1 cellular context compared by ENCODE assay signal in the genomic region with DNA sequence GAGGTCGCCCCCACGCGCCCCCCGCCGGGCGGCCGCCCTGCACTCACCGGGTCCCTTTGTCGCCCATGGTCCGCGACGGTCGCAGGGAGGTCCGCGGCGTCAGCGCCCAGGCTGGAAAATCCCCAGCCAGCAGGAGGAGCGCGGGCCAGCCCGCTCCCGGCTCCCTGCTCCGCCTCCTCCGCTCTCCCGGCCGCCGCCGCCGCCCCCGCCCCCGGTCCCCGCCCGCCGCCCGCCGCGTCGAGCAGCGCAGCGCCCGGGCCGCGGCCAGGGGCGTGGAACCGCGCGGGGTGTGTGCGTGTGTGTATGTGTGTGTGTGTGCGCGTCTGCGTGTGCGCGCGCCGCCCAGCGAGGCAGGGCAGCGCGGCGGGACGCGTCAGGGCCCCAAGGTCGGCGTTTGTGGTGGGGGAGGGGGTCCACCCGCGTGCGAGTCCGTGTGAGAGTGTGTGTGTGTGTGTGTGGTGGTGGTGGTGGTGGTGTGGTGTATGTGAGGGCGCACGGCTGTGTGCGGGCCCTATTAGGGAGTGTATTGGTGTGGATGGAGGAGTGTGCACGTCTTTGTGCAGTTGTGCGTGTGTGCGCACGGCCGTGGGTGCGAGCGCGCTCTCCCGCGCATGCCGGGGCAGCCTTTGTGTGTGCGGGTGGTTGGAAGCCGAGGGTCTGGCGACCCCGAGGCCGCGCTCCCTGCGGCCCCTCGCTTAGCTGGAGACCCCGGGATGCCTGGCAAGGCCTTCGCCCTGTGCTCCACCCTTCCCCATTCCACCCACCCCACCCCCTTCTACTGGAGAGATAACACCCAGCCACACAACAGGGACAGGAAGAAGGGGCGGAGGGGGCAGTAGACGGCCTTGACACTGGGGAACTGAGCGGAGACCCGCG.
TF ChIP-seq lines count a peak whose summit lies in the region.

A gene (minus strand): TSS at position 121 of the 876 bp plus-strand sequence. CDS start 54 bp downstream, at position 67.

TF ChIP-seq in HEK293, 187 proteins besides CTCF, POLR2A, EP300 and RAD21 (continued from another document):
- TF ChIP-seq, protein P1, sequence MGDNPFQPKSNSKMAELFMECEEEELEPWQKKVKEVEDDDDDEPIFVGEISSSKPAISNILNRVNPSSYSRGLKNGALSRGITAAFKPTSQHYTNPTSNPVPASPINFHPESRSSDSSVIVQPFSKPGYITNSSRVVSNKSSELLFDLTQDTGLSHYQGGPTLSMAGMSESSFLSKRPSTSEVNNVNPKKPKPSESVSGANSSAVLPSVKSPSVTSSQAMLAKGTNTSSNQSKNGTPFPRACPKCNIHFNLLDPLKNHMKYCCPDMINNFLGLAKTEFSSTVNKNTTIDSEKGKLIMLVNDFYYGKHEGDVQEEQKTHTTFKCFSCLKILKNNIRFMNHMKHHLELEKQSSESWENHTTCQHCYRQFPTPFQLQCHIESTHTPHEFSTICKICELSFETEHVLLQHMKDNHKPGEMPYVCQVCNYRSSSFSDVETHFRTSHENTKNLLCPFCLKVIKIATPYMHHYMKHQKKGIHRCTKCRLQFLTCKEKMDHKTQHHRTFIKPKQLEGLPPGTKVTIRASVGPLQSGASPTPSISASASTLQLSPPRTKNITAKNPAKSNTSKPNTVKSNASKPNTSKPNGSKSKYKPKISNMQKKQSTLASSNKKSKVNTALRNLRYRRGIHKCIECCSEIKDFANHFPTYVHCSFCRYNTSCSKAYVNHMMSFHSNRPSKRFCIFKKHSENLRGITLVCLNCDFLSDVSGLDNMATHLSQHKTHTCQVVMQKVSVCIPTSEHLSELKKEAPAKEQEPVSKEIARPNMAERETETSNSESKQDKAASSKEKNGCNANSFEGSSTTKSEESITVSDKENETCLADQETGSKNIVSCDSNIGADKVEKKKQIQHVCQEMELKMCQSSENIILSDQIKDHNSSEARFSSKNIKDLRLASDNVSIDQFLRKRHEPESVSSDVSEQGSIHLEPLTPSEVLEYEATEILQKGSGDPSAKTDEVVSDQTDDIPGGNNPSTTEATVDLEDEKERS (tag by site-specific recombination; IDR thresholded peaks at IDR 0.05): no peak
- 0 out of 2 replicates have a peak, but pooled peaks have one; percentile 77 for TF ChIP-seq ZNF792 (tag by site-specific recombination; IDR thresholded peaks at IDR 0.05)
- TF ChIP-seq, protein P2, sequence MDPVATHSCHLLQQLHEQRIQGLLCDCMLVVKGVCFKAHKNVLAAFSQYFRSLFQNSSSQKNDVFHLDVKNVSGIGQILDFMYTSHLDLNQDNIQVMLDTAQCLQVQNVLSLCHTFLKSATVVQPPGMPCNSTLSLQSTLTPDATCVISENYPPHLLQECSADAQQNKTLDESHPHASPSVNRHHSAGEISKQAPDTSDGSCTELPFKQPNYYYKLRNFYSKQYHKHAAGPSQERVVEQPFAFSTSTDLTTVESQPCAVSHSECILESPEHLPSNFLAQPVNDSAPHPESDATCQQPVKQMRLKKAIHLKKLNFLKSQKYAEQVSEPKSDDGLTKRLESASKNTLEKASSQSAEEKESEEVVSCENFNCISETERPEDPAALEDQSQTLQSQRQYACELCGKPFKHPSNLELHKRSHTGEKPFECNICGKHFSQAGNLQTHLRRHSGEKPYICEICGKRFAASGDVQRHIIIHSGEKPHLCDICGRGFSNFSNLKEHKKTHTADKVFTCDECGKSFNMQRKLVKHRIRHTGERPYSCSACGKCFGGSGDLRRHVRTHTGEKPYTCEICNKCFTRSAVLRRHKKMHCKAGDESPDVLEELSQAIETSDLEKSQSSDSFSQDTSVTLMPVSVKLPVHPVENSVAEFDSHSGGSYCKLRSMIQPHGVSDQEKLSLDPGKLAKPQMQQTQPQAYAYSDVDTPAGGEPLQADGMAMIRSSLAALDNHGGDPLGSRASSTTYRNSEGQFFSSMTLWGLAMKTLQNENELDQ (tag by site-specific recombination; IDR thresholded peaks at IDR 0.05; ENCODE audit: low read depth): no peak
- no peak for TF ChIP-seq ZNF473 (tag by site-specific recombination; IDR thresholded peaks at IDR 0.05)
- TF ChIP-seq ZNF37A (tag by site-specific recombination; IDR thresholded peaks at IDR 0.05): no peak
- no peak for TF ChIP-seq ZNF433 (tag by site-specific recombination; IDR thresholded peaks at IDR 0.05; ENCODE audit: low read depth)
- TF ChIP-seq ZFP41 (tag by site-specific recombination; IDR thresholded peaks at IDR 0.05; ENCODE audit: borderline replicate concordance): no peak
- TF ChIP-seq ZNF571 (tag by site-specific recombination; IDR thresholded peaks at IDR 0.05): no peak
- peak; percentile 77 for TF ChIP-seq KLF1 (tag by site-specific recombination; IDR thresholded peaks at IDR 0.05)
- TF ChIP-seq ZNF324 (tag by site-specific recombination; IDR thresholded peaks at IDR 0.05): 0 out of 2 replicates have a peak, but pooled peaks have one; percentile 29
- no peak for TF ChIP-seq ZNF654 (tag by site-specific recombination; IDR thresholded peaks at IDR 0.05; ENCODE audit: low read depth)
- TF ChIP-seq ZNF157 (tag by site-specific recombination; IDR thresholded peaks at IDR 0.05): no peak
- TF ChIP-seq ZNF561 (tag by site-specific recombination; IDR thresholded peaks at IDR 0.05; ENCODE audit: borderline replicate concordance): no peak
